In genomic region chr3:89061257-89061656, GRCh38 we compare ENCODE assay signal across 3 cellular contexts.
TF ChIP-seq lines count a peak whose summit lies in the region.

No MANE protein-coding gene starts in this region.

TF ChIP-seq in A549, 52 proteins besides CTCF, POLR2A, EP300 and RAD21:
- TF ChIP-seq HOXB5 (CRISPR knock-in tag; IDR thresholded peaks at IDR 0.05) (no peak), MAFK (IDR thresholded peaks at IDR 0.05; ENCODE audit: partially characterized antibody) (peak; percentile 89)
TF ChIP-seq in A549: peak in this region for 1.

TF ChIP-seq in IMR-90, 13 proteins besides CTCF, POLR2A, EP300 and RAD21:
- no peak for TF ChIP-seq CHD1 (IDR thresholded peaks at IDR 0.05; ENCODE audit: low read depth, low read length)
- no peak for TF ChIP-seq SMC3 (IDR thresholded peaks at IDR 0.05; ENCODE audit: low read depth, low read length)
- TF ChIP-seq NFE2L2 (IDR thresholded peaks at IDR 0.05; ENCODE audit: low read depth, low read length), result no peak
- no peak for TF ChIP-seq ELK1 (IDR thresholded peaks at IDR 0.05; ENCODE audit: borderline replicate concordance, low read depth, low read length)
- TF ChIP-seq MAZ (IDR thresholded peaks at IDR 0.05; ENCODE audit: borderline replicate concordance, low read depth, low read length), result no peak
- peak; percentile 94 for TF ChIP-seq MAFK (IDR thresholded peaks at IDR 0.05; ENCODE audit: low read depth, low read length)

TF ChIP-seq in H1, 55 proteins besides CTCF, POLR2A, EP300 and RAD21:
- peak; percentile 74; the same call in 1 of the 2 replicates for TF ChIP-seq MAFK (IDR thresholded peaks at IDR 0.05; ENCODE audit: low read depth, low read length)
- TF ChIP-seq RNF2 (IDR thresholded peaks at IDR 0.05; ENCODE audit: borderline replicate concordance, low read depth, low read length, missing control alignments, poor library complexity, severe bottlenecking), result no peak
- TF ChIP-seq EZH2 (IDR thresholded peaks at IDR 0.05; ENCODE audit: low read depth, low read length, severe bottlenecking), result no peak
- TF ChIP-seq HDAC6 (IDR thresholded peaks at IDR 0.05; ENCODE audit: low read depth, low read length), result no peak
- no peak for TF ChIP-seq TBP (IDR thresholded peaks at IDR 0.05; ENCODE audit: low read depth, low read length)
TF ChIP-seq in H1: peak in this region for 1.
